28 cellular contexts compared by ENCODE assay signal in the genomic region with DNA sequence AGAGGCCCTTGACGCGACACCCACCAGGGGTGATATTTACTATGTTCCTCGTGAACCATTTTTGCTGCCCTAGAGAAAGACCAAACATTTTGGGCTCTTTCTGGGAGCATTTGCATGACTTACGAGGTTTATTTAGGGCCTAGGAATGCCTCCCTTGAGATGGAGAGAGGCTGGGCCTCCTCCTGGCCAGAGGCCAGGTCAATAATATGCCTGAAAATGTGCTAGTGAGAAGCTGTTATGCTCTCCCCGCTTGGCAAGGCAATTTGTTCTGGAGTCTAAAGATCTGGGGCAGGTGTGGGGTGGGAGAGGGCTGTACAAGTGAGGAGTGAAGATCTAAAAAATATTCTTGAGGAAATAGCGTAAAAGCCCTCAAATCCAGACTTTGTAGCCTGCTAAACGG.
"Had no signal": no experiment of that assay in that cellular context is flagged by ENCODE, and none has a peak within 500 bp of the region (broad histone marks: within the 10 kb centered on the region; RNA-seq: fewer than 3 reads in every experiment).

No MANE protein-coding gene starts in this region.

- H3K27me3 Mint-ChIP-seq: activated CD4-positive, alpha-beta T cell treated with anti-CD3 and anti-CD28 coated beads, Interleukin-2, amount 10 ng/mL, durations not matched to agents 24 days and 14 days; activated CD8-positive, alpha-beta T cell treated with anti-CD3 and anti-CD28 coated beads for 36 hours; activated naive CD8-positive, alpha-beta T cell treated with anti-CD3 and anti-CD28 coated beads, Interleukin-2, amount 10 ng/mL, durations not matched to agents 7 days and 5 days; activated T-cell treated with anti-CD3 and anti-CD28 coated beads, Interleukin-2, amount 50 U/mL, for 24 hours had no signal

- H3K4me1 Mint-ChIP-seq: activated CD4-positive, alpha-beta T cell treated with anti-CD3 and anti-CD28 coated beads, Interleukin-2, amount 10 ng/mL, durations not matched to agents 24 days and 14 days; activated naive CD4-positive, alpha-beta T cell treated with anti-CD3 and anti-CD28 coated beads, Interleukin-2, amount 50 U/mL, for 24 hours; activated naive CD8-positive, alpha-beta T cell treated with anti-CD3 and anti-CD28 coated beads, Interleukin-2, amount 10 ng/mL, durations not matched to agents 7 days and 5 days had no signal

- H3K4me3 Mint-ChIP-seq: activated CD4-positive, alpha-beta T cell treated with anti-CD3 and anti-CD28 coated beads, Interleukin-2, amount 10 ng/mL, durations not matched to agents 24 days and 14 days; activated CD8-positive, alpha-beta T cell treated with anti-CD3 and anti-CD28 coated beads for 36 hours; activated naive CD4-positive, alpha-beta T cell treated with anti-CD3 and anti-CD28 coated beads, Interleukin-2, amount 50 U/mL, for 24 hours; activated naive CD8-positive, alpha-beta T cell treated with anti-CD3 and anti-CD28 coated beads, Interleukin-2, amount 10 ng/mL, durations not matched to agents 7 days and 5 days; activated T-cell treated with anti-CD3 and anti-CD28 coated beads, Interleukin-2, amount 50 U/mL, for 24 hours had no signal

- H3K4me3 ChIP-seq: body of pancreas, MG63, SK-N-MC had no signal

- FAIRE-seq: astrocyte, bronchial epithelial cell had no signal

- H3K36me3 ChIP-seq: MG63 had no signal

- ATAC-seq: activated CD8-positive, alpha-beta T cell treated with anti-CD3 and anti-CD28 coated beads for 36 hours; body of pancreas; PC-3 had no signal

- H3K27me3 ChIP-seq: body of pancreas, MG63 had no signal

- H3K27ac ChIP-seq: body of pancreas, SK-N-MC had no signal

- DNase-seq: activated CD4-positive, alpha-beta T cell treated with anti-CD3 and anti-CD28 coated beads, Interleukin-2, amount 10 ng/mL, durations not matched to agents 24 days and 14 days; activated CD4-positive, alpha-beta T cell treated with anti-CD3 and anti-CD28 coated beads, Interleukin-2, amount 50 U/mL, for 4 hours; activated CD8-positive, alpha-beta T cell treated with anti-CD3 and anti-CD28 coated beads for 36 hours; activated gamma-delta T cell; activated naive CD4-positive, alpha-beta T cell treated with Interleukin-2 at 50 U/mL for 16 hours; activated naive CD8-positive, alpha-beta T cell treated with anti-CD3 and anti-CD28 coated beads, Interleukin-2, amount 10 ng/mL, durations not matched to agents 7 days and 5 days; activated T-cell treated with anti-CD3 and anti-CD28 coated beads, Interleukin-2, amount 50 U/mL, for 24 hours; amygdala; body of pancreas; caudate nucleus; Kasumi-1; KBM-7; MG63; NCI-H1048; NCI-H1105 treated with DMSO at 0.1 percent for 48 hours; NCI-H1436; NCI-H1694; NCI-H2029; NCI-H345; NCI-H524 treated with DMSO at 0.1 percent for 48 hours; PC-3; Right ventricle myocardium superior; T1000 had no signal

- H3K9me3 ChIP-seq: body of pancreas, MG63 had no signal

- H3K36me3 Mint-ChIP-seq: activated naive CD4-positive, alpha-beta T cell treated with anti-CD3 and anti-CD28 coated beads, Interleukin-2, amount 50 U/mL, for 24 hours; activated naive CD8-positive, alpha-beta T cell treated with anti-CD3 and anti-CD28 coated beads, Interleukin-2, amount 10 ng/mL, durations not matched to agents 7 days and 5 days had no signal

- H3K9me3 Mint-ChIP-seq: activated CD4-positive, alpha-beta T cell treated with anti-CD3 and anti-CD28 coated beads, Interleukin-2, amount 10 ng/mL, durations not matched to agents 24 days and 14 days; activated naive CD4-positive, alpha-beta T cell treated with anti-CD3 and anti-CD28 coated beads, Interleukin-2, amount 50 U/mL, for 24 hours; activated naive CD8-positive, alpha-beta T cell treated with anti-CD3 and anti-CD28 coated beads, Interleukin-2, amount 10 ng/mL, durations not matched to agents 7 days and 5 days; activated T-helper 2 cell treated with anti-CD3 and anti-CD28 coated beads, Interferon-gamma antibody, Interleukin-2, Interleukin-4, amounts not matched to agents 10 μg/mL and 5 μg/mL and 100 μg/mL, durations not matched to agents 14 hours and 24 hours and 36 hours had no signal

- H3K27ac Mint-ChIP-seq: activated CD4-positive, alpha-beta T cell treated with anti-CD3 and anti-CD28 coated beads, Interleukin-2, amount 10 ng/mL, durations not matched to agents 24 days and 14 days; activated CD8-positive, alpha-beta T cell treated with anti-CD3 and anti-CD28 coated beads for 36 hours; activated naive CD4-positive, alpha-beta T cell treated with anti-CD3 and anti-CD28 coated beads, Interleukin-2, amount 50 U/mL, for 24 hours; activated naive CD8-positive, alpha-beta T cell treated with anti-CD3 and anti-CD28 coated beads, Interleukin-2, amount 10 ng/mL, durations not matched to agents 7 days and 5 days; activated T-cell treated with anti-CD3 and anti-CD28 coated beads, Interleukin-2, amount 50 U/mL, for 24 hours; activated T-helper 2 cell treated with anti-CD3 and anti-CD28 coated beads, Interferon-gamma antibody, Interleukin-2, Interleukin-4, amounts not matched to agents 10 μg/mL and 5 μg/mL and 100 μg/mL, durations not matched to agents 14 hours and 24 hours and 36 hours had no signal
